In genomic region chr4:48258845-48259397, GRCh38 we compare ENCODE assay signal across 23 cellular contexts. TPM values are rescaled to one million over a fixed set of nuclear protein-coding genes. Genes with fewer than 3 reads are reported as not detected.
DNase-seq lines count a peak whose midpoint lies in the region; ATAC-seq lines count a peak whose summit lies in the region.
"Had no signal": no experiment of that assay in that cellular context is flagged by ENCODE, and none has a peak within 500 bp of the region (broad histone marks: within the 10 kb centered on the region; RNA-seq: fewer than 3 reads in every experiment).

No MANE protein-coding gene starts in this region.

- ATAC-seq in esophagus mucosa (peak; percentile 63), HG02885 (IDR thresholded peaks at IDR 0.05; ENCODE audit: poor library complexity, unreplicated experiment) (no peak)
- ATAC-seq: GM23338, Panc1, SK-N-SH treated with all-trans-retinoic acid at 6 μM for 48 hours had no signal

- DNase-seq in HT-29 (ENCODE audit: low spot score) (peak; percentile 61), NCI-H1417 treated with DMSO at 0.1 percent for 48 hours (lab: John Stamatoyannopoulos, UW) (peak; percentile 15), renal cortical epithelial cell (ENCODE audit: low read depth) (peak; percentile 87), NCI-H510A treated with DMSO at 0.1 percent for 48 hours (lab: John Stamatoyannopoulos, UW) (no peak), NCI-H146 treated with DMSO at 0.1 percent for 48 hours (lab: John Stamatoyannopoulos, UW; ENCODE audit: unreplicated experiment) (no peak), NCI-H748 (lab: John Stamatoyannopoulos, UW; ENCODE audit: unreplicated experiment) (no peak)
- DNase-seq: C1 segment of cervical spinal cord; CD8-positive, alpha-beta memory T cell; DMS79 treated with DMSO at 0.1 percent for 48 hours; GF-D8; H9; KG1; NCI-H1048; NCI-H146; NCI-H2029; NCI-H446 treated with DMSO at 0.1 percent for 48 hours; NCI-H526 treated with DMSO at 0.1 percent for 48 hours; SJCRH30 had no signal

RNA-seq across cellular contexts. Expression of gene TEC, which starts 10.7 kb away (rescaled TPM):
- 1.2 and 3.2 TPM in 2 replicates for total RNA-seq in HT-29 (2014; rRNA removed; shearing (Covaris generic))
- total RNA-seq in esophagus mucosa (6.3 TPM), renal cortical epithelial cell (4.0 and 6.1 TPM in 2 replicates)

Comparison
In these comparisons a context has a peak if more than half of its experiments do, and no peak if none do; other contexts are left out.
1. DNase-seq: peak in HT-29 (single experiment), NCI-H1417 treated with DMSO at 0.1 percent for 48 hours (single experiment) and renal cortical epithelial cell (single experiment); none in NCI-H510A treated with DMSO at 0.1 percent for 48 hours (single experiment), NCI-H146 treated with DMSO at 0.1 percent for 48 hours (single experiment) and NCI-H748 (single experiment).